In genomic region chr5:611731-612486, GRCh38 we compare ENCODE assay signal across 8 cellular contexts. TPM values are rescaled to one million over a fixed set of nuclear protein-coding genes. Genes with fewer than 3 reads are reported as not detected.
DNase-seq lines count a peak whose midpoint lies in the region; ATAC-seq and TF ChIP-seq lines count a peak whose summit lies in the region.

Gene CEP72 (plus strand): TSS chr5:612340. CDS start chr5:612362, 22 bp downstream.

- H3K4me3 ChIP-seq in GM23338 (peak within 1 kb of the TSS; percentile 74), fibroblast of villous mesenchyme (ENCODE audit: low read depth, low read length) (peak within 1 kb of the TSS; percentile 83), neural progenitor cell (peak within 1 kb of the TSS; percentile 89)

- H3K36me3 Mint-ChIP-seq in GM23338 (ENCODE audit: low read depth) = peaks cover 21% of the 10 kb centered on the region
- H3K36me3 Mint-ChIP-seq in neural progenitor cell = peaks cover 27% of the 10 kb centered on the region

- H2AFZ ChIP-seq in GM23338 (peak within 1 kb of the TSS; percentile 74), neural progenitor cell (replicated peaks) (peak within 1 kb of the TSS; percentile 88)

- peak within 1 kb of the TSS; percentile 90 for H3K4me3 Mint-ChIP-seq in GM23338
- peak within 1 kb of the TSS; percentile 96 for H3K4me3 Mint-ChIP-seq in neural progenitor cell
- peak within 1 kb of the TSS; percentile 88 to 89 for H3K4me3 Mint-ChIP-seq in stimulated activated naive CD8-positive, alpha-beta T cell treated with anti-CD3 and anti-CD28 coated beads, Interleukin-15, amount 100 ng/mL, for 72 hours

- no peaks in the 10 kb centered on the region for H3K27me3 ChIP-seq in GM23338 (ENCODE audit: insufficient read depth)
- H3K27me3 ChIP-seq in neural progenitor cell = no peaks in the 10 kb centered on the region

- peaks cover 6% of the 10 kb centered on the region; the same call in 1 of the 2 replicates for H3K4me1 ChIP-seq in GM23338 (ENCODE audit: insufficient read depth)
- H3K4me1 ChIP-seq in neural progenitor cell = peaks cover 4% of the 10 kb centered on the region

- H3K4me2 ChIP-seq in GM23338 = peak within 1 kb of the TSS; percentile 86
- H3K4me2 ChIP-seq in neural progenitor cell = peak within 1 kb of the TSS; percentile 96

- H3F3A ChIP-seq in GM23338 (replicated peaks; ENCODE audit: low read depth) (no peaks in the 10 kb centered on the region), neural progenitor cell (ENCODE audit: low read depth) (no peaks in the 10 kb centered on the region)

- DNase-seq in Daoy (ENCODE audit: low read depth) = peak; percentile 93
- DNase-seq in GM23338 (ENCODE audit: low spot score) = peak; percentile 91
- DNase-seq in LoVo (ENCODE audit: low spot score) = peak; percentile 95
- peak; percentile 74 to 91 for DNase-seq in SHP77 (lab: John Stamatoyannopoulos, UW)
- peak; percentile 92 for DNase-seq in activated effector memory CD4-positive, alpha-beta T cell treated with Interleukin-2 at 50 U/mL for 16 hours
- peak; percentile 82 for DNase-seq in fibroblast of villous mesenchyme (ENCODE audit: low read depth)
- peak; percentile 95 for DNase-seq in neural progenitor cell (ENCODE audit: low spot score)
- peak; percentile 88 to 90 for DNase-seq in stimulated activated naive CD8-positive, alpha-beta T cell treated with anti-CD3 and anti-CD28 coated beads, Interleukin-15, amount 100 ng/mL, for 72 hours

- H3K9me2 ChIP-seq in GM23338 (ENCODE audit: insufficient read depth) = no peaks in the 10 kb centered on the region

- H3K36me3 ChIP-seq in GM23338 (ENCODE audit: insufficient read depth) (no peaks in the 10 kb centered on the region), neural progenitor cell (no peaks in the 10 kb centered on the region)

- peaks cover 22% of the 10 kb centered on the region for H4K20me1 ChIP-seq in GM23338 (replicated peaks; ENCODE audit: insufficient read depth)
- peaks cover 31% of the 10 kb centered on the region for H4K20me1 ChIP-seq in neural progenitor cell (ENCODE audit: low read depth)

- H3K27me3 Mint-ChIP-seq in GM23338 (ENCODE audit: insufficient read depth, low read depth, poor library complexity) (peaks cover 9% of the 10 kb centered on the region), neural progenitor cell (ENCODE audit: insufficient read depth, low read depth) (peaks cover 7% of the 10 kb centered on the region)
- H3K27me3 Mint-ChIP-seq in stimulated activated naive CD8-positive, alpha-beta T cell treated with anti-CD3 and anti-CD28 coated beads, Interleukin-15, amount 100 ng/mL, for 72 hours = peaks cover 18% of the 10 kb centered on the region

- no peak within 1 kb of the TSS; the same call in 1 of the 2 replicates for H3K27ac ChIP-seq in GM23338 (ENCODE audit: low read depth)
- no peak within 1 kb of the TSS for H3K27ac ChIP-seq in neural progenitor cell

- H3K4me1 Mint-ChIP-seq in GM23338 (peaks cover 26% of the 10 kb centered on the region), neural progenitor cell (peaks cover 20% of the 10 kb centered on the region)
- H3K4me1 Mint-ChIP-seq in stimulated activated naive CD8-positive, alpha-beta T cell treated with anti-CD3 and anti-CD28 coated beads, Interleukin-15, amount 100 ng/mL, for 72 hours = peaks cover 73% of the 10 kb centered on the region

- H3K9me3 Mint-ChIP-seq in GM23338 (0 out of 3 replicates have a peak, but pooled peaks cover 3% of the 10 kb centered on the region), neural progenitor cell (peaks cover 10% of the 10 kb centered on the region)
- H3K9me3 Mint-ChIP-seq in stimulated activated naive CD8-positive, alpha-beta T cell treated with anti-CD3 and anti-CD28 coated beads, Interleukin-15, amount 100 ng/mL, for 72 hours = peaks cover 5 to 7% of the 10 kb centered on the region in 2 donors

- ATAC-seq in GM23338 = peak; percentile 86
- peak; percentile 91 for ATAC-seq in stimulated activated naive CD8-positive, alpha-beta T cell treated with anti-CD3 and anti-CD28 coated beads, Interleukin-15, amount 100 ng/mL, for 72 hours

- peak within 1 kb of the TSS; percentile 71 for H3K27ac Mint-ChIP-seq in GM23338
- H3K27ac Mint-ChIP-seq in neural progenitor cell = peak within 1 kb of the TSS; percentile 91
- H3K27ac Mint-ChIP-seq in stimulated activated naive CD8-positive, alpha-beta T cell treated with anti-CD3 and anti-CD28 coated beads, Interleukin-15, amount 100 ng/mL, for 72 hours = peak within 1 kb of the TSS; percentile 82 to 86

- H3K9me3 ChIP-seq in neural progenitor cell (ENCODE audit: low read depth) = no peaks in the 10 kb centered on the region

- H3K79me2 ChIP-seq in GM23338 (replicated peaks; ENCODE audit: insufficient read depth) (peaks cover 45% of the 10 kb centered on the region), neural progenitor cell (ENCODE audit: low read depth) (peaks cover 46% of the 10 kb centered on the region)

- H3K9ac ChIP-seq in neural progenitor cell = peak within 1 kb of the TSS; percentile 57

- no peak for TF ChIP-seq CTCF in GM23338 (conservative IDR thresholded peaks at IDR 0.05; ENCODE audit: low read depth in 2 of 2)
- TF ChIP-seq CTCF in fibroblast of villous mesenchyme (IDR thresholded peaks at IDR 0.05; ENCODE audit: insufficient read depth, low read depth, low read length) = no peak
- no peak for TF ChIP-seq CTCF in neural progenitor cell (IDR thresholded peaks at IDR 0.05)

TF ChIP-seq in GM23338, 12 proteins besides CTCF, POLR2A, EP300 and RAD21:
- TF ChIP-seq JUNB (IDR thresholded peaks at IDR 0.05; ENCODE audit: unreplicated experiment) (no peak), REST (IDR thresholded peaks at IDR 0.05; ENCODE audit: unreplicated experiment) (no peak), NANOG (IDR thresholded peaks at IDR 0.05; ENCODE audit: borderline replicate concordance) (no peak), POLR2AphosphoS5 (IDR thresholded peaks at IDR 0.05; ENCODE audit: low read depth) (peak; percentile 79)

RNA-seq across cellular contexts. Expression of gene CEP72, which starts in this region (rescaled TPM):
- 6.9 and 11.0 TPM in 2 replicates for total RNA-seq in Daoy (2014; rRNA removed; shearing (Covaris generic))
- 23.1 and 27.1 TPM in 2 replicates for total RNA-seq in GM23338 (2014; rRNA removed; shearing (Covaris generic))
- 12.5 and 15.5 TPM in 2 replicates for polyA plus RNA-seq in GM23338 (2016; fragmentation: Nextera tagmentation; extraction: Ambion mirVana)
- 3.2 and 5.2 TPM in 2 replicates for total RNA-seq in fibroblast of villous mesenchyme
- 17.2 and 21.5 TPM in 2 replicates for total RNA-seq in neural progenitor cell (ENCODE audit: low replicate concordance)
